In genomic region chr16:15515992-15516391, GRCh38 we compare ENCODE assay signal across 24 cellular contexts.
"Had no signal": no experiment of that assay in that cellular context is flagged by ENCODE, and none has a peak within 500 bp of the region (broad histone marks: within the 10 kb centered on the region; RNA-seq: fewer than 3 reads in every experiment).

No MANE protein-coding gene starts in this region.

- DNase-seq: dermis blood vessel endothelial cell; dorsolateral prefrontal cortex; effector CD4-positive, alpha-beta T cell; effector memory CD4-positive, alpha-beta T cell; esophagus squamous epithelium; foreskin fibroblast; foreskin melanocyte; gastrocnemius medialis; glutamatergic neuron; head of caudate nucleus; heart right ventricle; hippocampal formation; left cardiac atrium; left lung; left ventricle myocardium superior; lower lobe of right lung; mesendoderm; midbrain; naive thymus-derived CD4-positive, alpha-beta T cell had no signal

- H3K4me3 Mint-ChIP-seq: naive thymus-derived CD4-positive, alpha-beta T cell had no signal

- H3K9me3 Mint-ChIP-seq: naive thymus-derived CD4-positive, alpha-beta T cell had no signal

- H3K9me3 ChIP-seq: esophagus squamous epithelium, gastrocnemius medialis, heart right ventricle, left lung, lower lobe of right lung had no signal

- H3K36me3 ChIP-seq: esophagus squamous epithelium, left lung, lower lobe of right lung had no signal

- H3K4me3 ChIP-seq: coronary artery, dorsolateral prefrontal cortex, esophagus squamous epithelium, gastrocnemius medialis, heart right ventricle, left lung, lower lobe of right lung had no signal

- FAIRE-seq: colon, islet of Langerhans, keratinocyte had no signal

- H3K27ac ChIP-seq: coronary artery, dorsolateral prefrontal cortex, esophagus squamous epithelium, gastrocnemius medialis, heart right ventricle, left lung had no signal

- H3K27me3 ChIP-seq: dorsolateral prefrontal cortex, esophagus squamous epithelium, gastrocnemius medialis, heart right ventricle, left lung had no signal

- ATAC-seq: esophagus mucosa; gastrocnemius medialis; heart right ventricle; left cardiac atrium; left lung; left ventricle myocardium superior; lower lobe of right lung; naive thymus-derived CD4-positive, alpha-beta T cell had no signal

- H3K27ac Mint-ChIP-seq: naive thymus-derived CD4-positive, alpha-beta T cell had no signal
